Comparison of ENCODE assay signal across 1 cellular context in genomic region chr9:111926421-111926875, GRCh38.
TF ChIP-seq lines count a peak whose summit lies in the region.

No MANE protein-coding gene starts in this region.

TF ChIP-seq in GM12878, 131 proteins besides CTCF, POLR2A, EP300 and RAD21 (continued from another document and continues in another):
- TF ChIP-seq, protein P1, sequence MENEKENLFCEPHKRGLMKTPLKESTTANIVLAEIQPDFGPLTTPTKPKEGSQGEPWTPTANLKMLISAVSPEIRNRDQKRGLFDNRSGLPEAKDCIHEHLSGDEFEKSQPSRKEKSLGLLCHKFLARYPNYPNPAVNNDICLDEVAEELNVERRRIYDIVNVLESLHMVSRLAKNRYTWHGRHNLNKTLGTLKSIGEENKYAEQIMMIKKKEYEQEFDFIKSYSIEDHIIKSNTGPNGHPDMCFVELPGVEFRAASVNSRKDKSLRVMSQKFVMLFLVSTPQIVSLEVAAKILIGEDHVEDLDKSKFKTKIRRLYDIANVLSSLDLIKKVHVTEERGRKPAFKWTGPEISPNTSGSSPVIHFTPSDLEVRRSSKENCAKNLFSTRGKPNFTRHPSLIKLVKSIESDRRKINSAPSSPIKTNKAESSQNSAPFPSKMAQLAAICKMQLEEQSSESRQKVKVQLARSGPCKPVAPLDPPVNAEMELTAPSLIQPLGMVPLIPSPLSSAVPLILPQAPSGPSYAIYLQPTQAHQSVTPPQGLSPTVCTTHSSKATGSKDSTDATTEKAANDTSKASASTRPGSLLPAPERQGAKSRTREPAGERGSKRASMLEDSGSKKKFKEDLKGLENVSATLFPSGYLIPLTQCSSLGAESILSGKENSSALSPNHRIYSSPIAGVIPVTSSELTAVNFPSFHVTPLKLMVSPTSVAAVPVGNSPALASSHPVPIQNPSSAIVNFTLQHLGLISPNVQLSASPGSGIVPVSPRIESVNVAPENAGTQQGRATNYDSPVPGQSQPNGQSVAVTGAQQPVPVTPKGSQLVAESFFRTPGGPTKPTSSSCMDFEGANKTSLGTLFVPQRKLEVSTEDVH (IDR thresholded peaks at IDR 0.05; ENCODE audit: low read depth, partially characterized antibody), result no peak
- TF ChIP-seq ZBTB11 (CRISPR knock-in tag; IDR thresholded peaks at IDR 0.05), result no peak
- TF ChIP-seq ETV6 (conservative IDR thresholded peaks at IDR 0.05 in 1 of 2, IDR thresholded peaks at IDR 0.05 in 1 of 2; ENCODE audit: borderline replicate concordance in 1 of 2, low read depth in 1 of 2), result peak in 1 of 2 experiments; percentile 94; a peak in 2 of 4 replicates
- TF ChIP-seq NFIC (IDR thresholded peaks at IDR 0.05; ENCODE audit: low read depth, low read length), result peak; percentile 90
- TF ChIP-seq WRNIP1 (IDR thresholded peaks at IDR 0.05; ENCODE audit: borderline replicate concordance, low read depth, low read length), result no peak
- TF ChIP-seq BCL3 (IDR thresholded peaks at IDR 0.05; ENCODE audit: borderline replicate concordance, insufficient read depth, low read depth, low read length, poor library complexity, severe bottlenecking), result peak; percentile 68
- TF ChIP-seq CBFB (IDR thresholded peaks at IDR 0.05; ENCODE audit: low read depth), result peak; percentile 70; the same call in 1 of the 2 replicates
- TF ChIP-seq IRF3 (IDR thresholded peaks at IDR 0.05), result no peak
- no peak for TF ChIP-seq KAT2A (conservative IDR thresholded peaks at IDR 0.05; ENCODE audit: control insufficient read depth, low read depth, low read length)
- no peak for TF ChIP-seq RB1 (IDR thresholded peaks at IDR 0.05; ENCODE audit: borderline replicate concordance)
- TF ChIP-seq IKZF1 (conservative IDR thresholded peaks at IDR 0.05), result peak; percentile 88
- 0 out of 2 replicates have a peak, but pooled peaks have one; percentile 51 for TF ChIP-seq ZNF24 (IDR thresholded peaks at IDR 0.05)
- TF ChIP-seq PAX8 (IDR thresholded peaks at IDR 0.05), result no peak
- TF ChIP-seq NR2C1 (IDR thresholded peaks at IDR 0.05), result peak; percentile 86
- TF ChIP-seq ZNF217 (IDR thresholded peaks at IDR 0.05), result 0 out of 2 replicates have a peak, but pooled peaks have one; percentile 50
- TF ChIP-seq SP1 (IDR thresholded peaks at IDR 0.05; ENCODE audit: low read depth, low read length), result peak; percentile 61
- no peak for TF ChIP-seq IRF5 (IDR thresholded peaks at IDR 0.05; ENCODE audit: borderline replicate concordance)
- no peak for TF ChIP-seq SUPT20H (IDR thresholded peaks at IDR 0.05; ENCODE audit: borderline replicate concordance, control insufficient read depth, low read depth, low read length)
- no peak for TF ChIP-seq SREBF1 (IDR thresholded peaks at IDR 0.05; ENCODE audit: low read length)
- no peak for TF ChIP-seq MAX (IDR thresholded peaks at IDR 0.05; ENCODE audit: low read depth, low read length)
- no peak for TF ChIP-seq ZSCAN29 (IDR thresholded peaks at IDR 0.05)
- TF ChIP-seq HCFC1 (IDR thresholded peaks at IDR 0.05; ENCODE audit: low read length), result no peak
- TF ChIP-seq CBX3 (IDR thresholded peaks at IDR 0.05; ENCODE audit: borderline replicate concordance, low read depth), result no peak
- TF ChIP-seq, protein P2, sequence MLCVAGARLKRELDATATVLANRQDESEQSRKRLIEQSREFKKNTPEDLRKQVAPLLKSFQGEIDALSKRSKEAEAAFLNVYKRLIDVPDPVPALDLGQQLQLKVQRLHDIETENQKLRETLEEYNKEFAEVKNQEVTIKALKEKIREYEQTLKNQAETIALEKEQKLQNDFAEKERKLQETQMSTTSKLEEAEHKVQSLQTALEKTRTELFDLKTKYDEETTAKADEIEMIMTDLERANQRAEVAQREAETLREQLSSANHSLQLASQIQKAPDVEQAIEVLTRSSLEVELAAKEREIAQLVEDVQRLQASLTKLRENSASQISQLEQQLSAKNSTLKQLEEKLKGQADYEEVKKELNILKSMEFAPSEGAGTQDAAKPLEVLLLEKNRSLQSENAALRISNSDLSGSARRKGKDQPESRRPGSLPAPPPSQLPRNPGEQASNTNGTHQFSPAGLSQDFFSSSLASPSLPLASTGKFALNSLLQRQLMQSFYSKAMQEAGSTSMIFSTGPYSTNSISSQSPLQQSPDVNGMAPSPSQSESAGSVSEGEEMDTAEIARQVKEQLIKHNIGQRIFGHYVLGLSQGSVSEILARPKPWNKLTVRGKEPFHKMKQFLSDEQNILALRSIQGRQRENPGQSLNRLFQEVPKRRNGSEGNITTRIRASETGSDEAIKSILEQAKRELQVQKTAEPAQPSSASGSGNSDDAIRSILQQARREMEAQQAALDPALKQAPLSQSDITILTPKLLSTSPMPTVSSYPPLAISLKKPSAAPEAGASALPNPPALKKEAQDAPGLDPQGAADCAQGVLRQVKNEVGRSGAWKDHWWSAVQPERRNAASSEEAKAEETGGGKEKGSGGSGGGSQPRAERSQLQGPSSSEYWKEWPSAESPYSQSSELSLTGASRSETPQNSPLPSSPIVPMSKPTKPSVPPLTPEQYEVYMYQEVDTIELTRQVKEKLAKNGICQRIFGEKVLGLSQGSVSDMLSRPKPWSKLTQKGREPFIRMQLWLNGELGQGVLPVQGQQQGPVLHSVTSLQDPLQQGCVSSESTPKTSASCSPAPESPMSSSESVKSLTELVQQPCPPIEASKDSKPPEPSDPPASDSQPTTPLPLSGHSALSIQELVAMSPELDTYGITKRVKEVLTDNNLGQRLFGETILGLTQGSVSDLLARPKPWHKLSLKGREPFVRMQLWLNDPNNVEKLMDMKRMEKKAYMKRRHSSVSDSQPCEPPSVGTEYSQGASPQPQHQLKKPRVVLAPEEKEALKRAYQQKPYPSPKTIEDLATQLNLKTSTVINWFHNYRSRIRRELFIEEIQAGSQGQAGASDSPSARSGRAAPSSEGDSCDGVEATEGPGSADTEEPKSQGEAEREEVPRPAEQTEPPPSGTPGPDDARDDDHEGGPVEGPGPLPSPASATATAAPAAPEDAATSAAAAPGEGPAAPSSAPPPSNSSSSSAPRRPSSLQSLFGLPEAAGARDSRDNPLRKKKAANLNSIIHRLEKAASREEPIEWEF (IDR thresholded peaks at IDR 0.05; ENCODE audit: insufficient replicate concordance, low read depth, low read length), result peak; percentile 92
- 0 out of 2 replicates have a peak, but pooled peaks have one; percentile 16 for TF ChIP-seq RAD51 (IDR thresholded peaks at IDR 0.05)
- TF ChIP-seq, protein P3, sequence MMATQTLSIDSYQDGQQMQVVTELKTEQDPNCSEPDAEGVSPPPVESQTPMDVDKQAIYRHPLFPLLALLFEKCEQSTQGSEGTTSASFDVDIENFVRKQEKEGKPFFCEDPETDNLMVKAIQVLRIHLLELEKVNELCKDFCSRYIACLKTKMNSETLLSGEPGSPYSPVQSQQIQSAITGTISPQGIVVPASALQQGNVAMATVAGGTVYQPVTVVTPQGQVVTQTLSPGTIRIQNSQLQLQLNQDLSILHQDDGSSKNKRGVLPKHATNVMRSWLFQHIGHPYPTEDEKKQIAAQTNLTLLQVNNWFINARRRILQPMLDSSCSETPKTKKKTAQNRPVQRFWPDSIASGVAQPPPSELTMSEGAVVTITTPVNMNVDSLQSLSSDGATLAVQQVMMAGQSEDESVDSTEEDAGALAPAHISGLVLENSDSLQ (IDR thresholded peaks at IDR 0.05), result peak; percentile 30; the same call in 1 of the 2 replicates
- no peak for TF ChIP-seq CHD1 (IDR thresholded peaks at IDR 0.05; ENCODE audit: low read depth, low read length)
- TF ChIP-seq TBL1XR1 (IDR thresholded peaks at IDR 0.05; ENCODE audit: low read depth, low read length), result peak; percentile 85; the same call in 1 of the 2 replicates
- no peak for TF ChIP-seq YBX1 (IDR thresholded peaks at IDR 0.05)
- peak; percentile 71; the same call in 1 of the 2 replicates for TF ChIP-seq BCL11A (IDR thresholded peaks at IDR 0.05; ENCODE audit: low read depth, low read length)
- TF ChIP-seq MYB (IDR thresholded peaks at IDR 0.05; ENCODE audit: borderline replicate concordance, low read depth, low read length), result no peak
- no peak for TF ChIP-seq ZNF622 (IDR thresholded peaks at IDR 0.05)
- TF ChIP-seq BHLHE40 (IDR thresholded peaks at IDR 0.05; ENCODE audit: borderline replicate concordance in 1 of 2, low read depth in 2 of 2, low read length in 1 of 2), result peak; percentile 6 to 39; a peak in 1 of 4 replicates
- TF ChIP-seq RUNX3 (IDR thresholded peaks at IDR 0.05; ENCODE audit: low read length), result peak; percentile 97
- TF ChIP-seq MEF2B (IDR thresholded peaks at IDR 0.05; ENCODE audit: partially characterized antibody, poor library complexity, severe bottlenecking), result peak; percentile 45
- TF ChIP-seq SRF (IDR thresholded peaks at IDR 0.05; ENCODE audit: low read depth in 2 of 2, low read length in 2 of 2), result no peak
- peak; percentile 85 for TF ChIP-seq CBX5 (IDR thresholded peaks at IDR 0.05; ENCODE audit: low read depth)
- TF ChIP-seq CEBPB (IDR thresholded peaks at IDR 0.05; ENCODE audit: borderline replicate concordance in 1 of 2, low read depth in 2 of 2, low read length in 2 of 2), result no peak
- TF ChIP-seq TCF12 (IDR thresholded peaks at IDR 0.05; ENCODE audit: low read depth, low read length), result peak; percentile 98
- peak; percentile 93; the same call in 1 of the 2 replicates for TF ChIP-seq MTA3 (IDR thresholded peaks at IDR 0.05; ENCODE audit: borderline replicate concordance, low read length)
